In genomic region chr12:109947511-109947910, GRCh38 we compare ENCODE assay signal across 12 cellular contexts. TPM values are rescaled to one million over a fixed set of nuclear protein-coding genes. Genes with fewer than 3 reads are reported as not detected.
DNase-seq lines count a peak whose midpoint lies in the region; ATAC-seq and TF ChIP-seq lines count a peak whose summit lies in the region.
"Had no signal": no experiment of that assay in that cellular context is flagged by ENCODE, and none has a peak within 500 bp of the region (broad histone marks: within the 10 kb centered on the region; RNA-seq: fewer than 3 reads in every experiment).

No MANE protein-coding gene starts in this region.

- no peaks in the 10 kb centered on the region for H3F3A ChIP-seq in PC-3 (ENCODE audit: low read length, unreplicated experiment)

- peak overlapping the region; percentile 26 for H3K27ac ChIP-seq in stomach smooth muscle (ENCODE audit: low read length)
- H3K27ac ChIP-seq in PC-3 (ENCODE audit: low read length), result no peak overlapping the region

- no peaks in the 10 kb centered on the region for H3K79me2 ChIP-seq in PC-3 (ENCODE audit: low read length)

- H3K4me1 Mint-ChIP-seq in activated CD8-positive, alpha-beta memory T cell treated with anti-CD3 and anti-CD28 coated beads, Interleukin-2, amount 10 ng/mL, durations not matched to agents 7 days and 5 days, result peaks cover 29% of the 10 kb centered on the region
- H3K4me1 Mint-ChIP-seq in activated B cell treated with CpG ODN at 0.5 μM for 24 hours, result peaks cover 28% of the 10 kb centered on the region

- POLR2A ChIA-PET in activated B cell treated with CpG ODN at 0.5 μM for 24 hours (lab: Charles Lee), result interaction anchor here (1.0 kb wide), 1 partner anchor 65 kb away, joined by 3 read pairs; no protein-coding TSS in a partner anchor
- POLR2A ChIA-PET in PC-3 (lab: Charles Lee; ENCODE audit: unreplicated experiment), result interaction anchor here (0.7 kb wide), 1 partner anchor 18 kb away, joined by 11 read pairs; no protein-coding TSS in a partner anchor

- CTCF ChIA-PET in activated CD8-positive, alpha-beta memory T cell treated with anti-CD3 and anti-CD28 coated beads, Interleukin-2, amount 10 ng/mL, durations not matched to agents 7 days and 5 days (lab: Charles Lee), result interaction anchor here (0.9 to 1.2 kb wide), 3 partner anchors 13 to 73 kb away, joined by 3 to 4 read pairs (median 4); no protein-coding TSS in a partner anchor
- CTCF ChIA-PET in activated B cell treated with CpG ODN at 0.5 μM for 24 hours (lab: Charles Lee), result interaction anchor here (0.7 to 1.4 kb wide), 2 partner anchors 45 to 653 kb away, joined by 3 read pairs; no protein-coding TSS in a partner anchor
- CTCF ChIA-PET in PC-3 (lab: Charles Lee), result no interaction called here

- H3K36me3 ChIP-seq in stomach smooth muscle (ENCODE audit: control insufficient read depth in 2 of 2, insufficient read depth in 2 of 2, low read length in 2 of 2) (peaks cover 34 to 38% of the 10 kb centered on the region in 2 donors), PC-3 (ENCODE audit: low read depth, low read length) (peaks cover 26% of the 10 kb centered on the region)

- H3K4me2 ChIP-seq in PC-3 (ENCODE audit: low read length), result no peak overlapping the region

- no peaks in the 10 kb centered on the region for H3K9me3 Mint-ChIP-seq in activated CD8-positive, alpha-beta memory T cell treated with anti-CD3 and anti-CD28 coated beads, Interleukin-2, amount 10 ng/mL, durations not matched to agents 7 days and 5 days (ENCODE audit: low read depth)
- no peaks in the 10 kb centered on the region for H3K9me3 Mint-ChIP-seq in activated B cell treated with CpG ODN at 0.5 μM for 24 hours

- H3K4me3 Mint-ChIP-seq in activated CD8-positive, alpha-beta memory T cell treated with anti-CD3 and anti-CD28 coated beads, Interleukin-2, amount 10 ng/mL, durations not matched to agents 7 days and 5 days, result no peak overlapping the region
- no peak overlapping the region for H3K4me3 Mint-ChIP-seq in activated B cell treated with CpG ODN at 0.5 μM for 24 hours

- H2AFZ ChIP-seq in PC-3 (ENCODE audit: low read length), result no peak overlapping the region

- H3K4me1 ChIP-seq in stomach smooth muscle (ENCODE audit: control insufficient read depth, insufficient read depth, low read length) (peaks cover 37% of the 10 kb centered on the region), PC-3 (ENCODE audit: insufficient read depth, low read length) (peaks cover 22% of the 10 kb centered on the region)

- BruUV-seq in PC-3 (replicated peaks; lab: Mats Ljungman, UMichigan), result no TSS peak

- H3K4me3 ChIP-seq in stomach smooth muscle (ENCODE audit: low read length in 2 of 2), result no peak overlapping the region
- H3K4me3 ChIP-seq in PC-3 (ENCODE audit: low read length), result no peak overlapping the region

- intact Hi-C loops in activated B cell treated with CpG ODN at 0.5 μM for 24 hours (cut with micrococcal nuclease), result no loop called here
- intact Hi-C loops in PC-3 (cut with micrococcal nuclease), result no loop called here

- TF ChIP-seq CTCF in activated B cell treated with CpG ODN at 0.5 μM for 24 hours (IDR thresholded peaks at IDR 0.05) (no peak), PC-3 (conservative IDR thresholded peaks at IDR 0.05; ENCODE audit: low read depth, low read length) (no peak)

- no peaks in the 10 kb centered on the region for H3K27me3 ChIP-seq in stomach smooth muscle (ENCODE audit: control insufficient read depth in 1 of 2, insufficient read depth in 2 of 2, low read length in 2 of 2)
- H3K27me3 ChIP-seq in PC-3 (ENCODE audit: low read length), result no peaks in the 10 kb centered on the region

- peak overlapping the region; percentile 48 for H3K27ac Mint-ChIP-seq in activated CD8-positive, alpha-beta memory T cell treated with anti-CD3 and anti-CD28 coated beads, Interleukin-2, amount 10 ng/mL, durations not matched to agents 7 days and 5 days
- H3K27ac Mint-ChIP-seq in activated B cell treated with CpG ODN at 0.5 μM for 24 hours, result peak overlapping the region; percentile 76

- H3K36me3 Mint-ChIP-seq in activated CD8-positive, alpha-beta memory T cell treated with anti-CD3 and anti-CD28 coated beads, Interleukin-2, amount 10 ng/mL, durations not matched to agents 7 days and 5 days, result peaks cover 56% of the 10 kb centered on the region
- peaks cover 83% of the 10 kb centered on the region for H3K36me3 Mint-ChIP-seq in activated B cell treated with CpG ODN at 0.5 μM for 24 hours (ENCODE audit: low read depth)

- H3K9me2 ChIP-seq in PC-3 (replicated peaks; ENCODE audit: low read length), result no peaks in the 10 kb centered on the region

- DNase-seq in activated CD8-positive, alpha-beta memory T cell treated with anti-CD3 and anti-CD28 coated beads, Interleukin-2, amount 10 ng/mL, durations not matched to agents 7 days and 5 days, result no peak
- DNase-seq in activated CD8-positive, alpha-beta memory T cell treated with anti-CD3 and anti-CD28 coated beads for 24 hours, result no peak
- DNase-seq in activated B cell treated with CpG ODN at 0.5 μM for 24 hours (no peak), globus pallidus (ENCODE audit: low spot score) (peak; percentile 50), PC-3 (no peak), NCI-H2081 (lab: John Stamatoyannopoulos, UW) (no peak), middle frontal gyrus (ENCODE audit: extremely low spot score, low spot score) (no peak)
- DNase-seq: kidney; NCI-H1694; stimulated activated CD8-positive, alpha-beta memory T cell treated with anti-CD3 and anti-CD28 coated beads, Interleukin-4, amount 100 ng/mL, for 48 hours had no signal

- no peak for ATAC-seq in activated CD8-positive, alpha-beta memory T cell treated with anti-CD3 and anti-CD28 coated beads, Interleukin-2, amount 10 ng/mL, durations not matched to agents 7 days and 5 days
- ATAC-seq in activated B cell treated with CpG ODN at 0.5 μM for 24 hours (ENCODE audit: low read depth) (no peak), PC-3 (no peak)
- ATAC-seq: HCT116 had no signal

- no peak overlapping the region for H3K9ac ChIP-seq in stomach smooth muscle (ENCODE audit: low read length in 2 of 2)
- H3K9ac ChIP-seq in PC-3 (ENCODE audit: low read length), result no peak overlapping the region

- H4K20me1 ChIP-seq in PC-3 (ENCODE audit: low read length), result no peaks in the 10 kb centered on the region

- no peaks in the 10 kb centered on the region for H3K9me3 ChIP-seq in stomach smooth muscle (ENCODE audit: control insufficient read depth in 2 of 2, low read length in 2 of 2)
- no peaks in the 10 kb centered on the region for H3K9me3 ChIP-seq in PC-3 (ENCODE audit: low read length)

- no peaks in the 10 kb centered on the region for H3K27me3 Mint-ChIP-seq in activated CD8-positive, alpha-beta memory T cell treated with anti-CD3 and anti-CD28 coated beads, Interleukin-2, amount 10 ng/mL, durations not matched to agents 7 days and 5 days
- no peaks in the 10 kb centered on the region for H3K27me3 Mint-ChIP-seq in activated B cell treated with CpG ODN at 0.5 μM for 24 hours

RNA-seq across cellular contexts. Expression of gene TCHP, which starts 47.4 kb away (rescaled TPM):
- 10 to 100 TPM; 38.4 to 40.1 TPM for total RNA-seq in activated CD8-positive, alpha-beta memory T cell treated with anti-CD3 and anti-CD28 coated beads, Interleukin-2, amount 10 ng/mL, durations not matched to agents 7 days and 5 days
- total RNA-seq in activated B cell treated with CpG ODN at 0.5 μM for 24 hours (26.0 and 28.3 TPM in 2 replicates), PC-3 (2014; rRNA removed) (21.6 and 42.8 TPM in 2 replicates)

RNA-seq across cellular contexts. Expression of gene GIT2, which starts 48.7 kb away (rescaled TPM):
- 10 to 100 TPM; 90.6 to 92.3 TPM for total RNA-seq in activated CD8-positive, alpha-beta memory T cell treated with anti-CD3 and anti-CD28 coated beads, Interleukin-2, amount 10 ng/mL, durations not matched to agents 7 days and 5 days
- total RNA-seq in activated B cell treated with CpG ODN at 0.5 μM for 24 hours, result 89.2 and 107 TPM in 2 replicates
- total RNA-seq in PC-3 (2014; rRNA removed), result 24.6 and 26.8 TPM in 2 replicates

RNA-seq across cellular contexts. Expression of gene ANKRD13A, which starts 51.7 kb away (rescaled TPM):
- total RNA-seq in activated CD8-positive, alpha-beta memory T cell treated with anti-CD3 and anti-CD28 coated beads, Interleukin-2, amount 10 ng/mL, durations not matched to agents 7 days and 5 days, result 10 to 100 TPM; 68.6 to 78.2 TPM
- total RNA-seq in activated B cell treated with CpG ODN at 0.5 μM for 24 hours, result 121 and 135 TPM in 2 replicates
- total RNA-seq in PC-3 (2014; rRNA removed), result 117 and 118 TPM in 2 replicates
